Comparison of ENCODE assay signal across 22 cellular contexts in the genomic region with DNA sequence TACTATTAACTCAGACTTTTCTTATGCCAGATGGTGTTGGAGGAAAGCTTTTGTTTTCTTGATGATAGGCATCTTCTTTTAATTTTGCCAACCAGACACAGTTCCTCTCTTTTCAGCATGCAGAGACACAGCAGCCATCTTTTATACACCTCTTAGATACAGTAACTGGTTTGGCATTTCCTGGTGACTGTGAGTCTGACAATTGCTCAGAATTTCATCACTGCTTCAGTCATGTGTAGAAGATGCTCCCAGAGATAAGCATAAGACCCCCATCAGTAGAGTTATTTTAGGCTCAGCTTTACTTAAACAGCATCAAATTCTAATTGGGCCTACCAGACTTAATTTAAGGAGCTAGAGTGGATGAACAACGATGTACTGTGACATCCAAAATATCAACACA.
A peak's percentile ranks its signal among the peaks of the same experiment; 100 is the strongest.
DNase-seq lines count a peak whose midpoint lies in the region; ATAC-seq, FAIRE-seq and TF ChIP-seq lines count a peak whose summit lies in the region.
"Had no signal": no experiment of that assay in that cellular context is flagged by ENCODE, and none has a peak within 500 bp of the region (broad histone marks: within the 10 kb centered on the region; RNA-seq: fewer than 3 reads in every experiment).

No MANE protein-coding gene starts in this region.

- H3K36me3 ChIP-seq in BJ (ENCODE audit: control insufficient read depth, insufficient read depth, low read length) (no peaks in the 10 kb centered on the region), mesenchymal stem cell (ENCODE audit: control insufficient read depth in 1 of 2, insufficient read depth in 2 of 2, low read depth in 1 of 2, low read length in 2 of 2) (no peaks in the 10 kb centered on the region)

- CTCF ChIA-PET in BJ (lab: Yijun Ruan, JAX): no interaction called here

- H2BK12ac ChIP-seq in mesenchymal stem cell (ENCODE audit: low read length in 2 of 2): no peak overlapping the region

- H3K14ac ChIP-seq in mesenchymal stem cell (ENCODE audit: low read length in 2 of 2): no peak overlapping the region

- TF ChIP-seq CTCF in BJ (IDR thresholded peaks at IDR 0.05; ENCODE audit: insufficient read depth, low read depth, low read length) (no peak), epithelial cell of esophagus (IDR thresholded peaks at IDR 0.05; ENCODE audit: insufficient read depth, low read depth, low read length, missing control alignments) (no peak)

- no peak overlapping the region for H3K4me2 ChIP-seq in mesenchymal stem cell (ENCODE audit: low read length, poor library complexity, severe bottlenecking)

- H2AK5ac ChIP-seq in mesenchymal stem cell (ENCODE audit: low read length, severe bottlenecking): no peak overlapping the region

- DNase-seq in BJ (ENCODE audit: low read depth): peak; percentile 32
- peak; percentile 5 for DNase-seq in HTR-8/SVneo (ENCODE audit: insufficient read length, low spot score)
- peak; percentile 30 for DNase-seq in epithelial cell of esophagus (ENCODE audit: low read depth)
- peak; percentile 40 for DNase-seq in mesenchymal stem cell
- no peak for DNase-seq in hepatic stellate cell (ENCODE audit: low spot score)
- DNase-seq in DMS53 (lab: John Stamatoyannopoulos, UW): no peak
- DNase-seq: activated CD4-positive, alpha-beta T cell treated with anti-CD3 and anti-CD28 coated beads, Interleukin-2, amount 50 U/mL, for 1 hour; activated gamma-delta T cell; cortex of kidney; NCI-H187; NCI-H226; nephron progenitor cell; posterior cingulate gyrus; stimulated activated CD4-positive, alpha-beta T cell treated with anti-CD3 and anti-CD28 coated beads, Interleukin-2, amount 100 ng/mL, for 24 hours; stimulated activated naive B cell treated with anti-CD40 and anti-IgM and Interleukin-4, amounts not matched to agents 10 μg/mL and 1 μg/mL and 100 μg/mL, for 72 hours; testis had no signal

- no peak overlapping the region for H3K27ac ChIP-seq in mesenchymal stem cell (ENCODE audit: low read length, poor library complexity, severe bottlenecking)
- H3K27ac ChIP-seq: skin epidermis, testis, VCaP had no signal

- no peaks in the 10 kb centered on the region for H3K4me1 ChIP-seq in mesenchymal stem cell (ENCODE audit: control insufficient read depth, insufficient read depth, low read depth, low read length)
- H3K4me1 ChIP-seq: testis had no signal

- no CpG with 5 or more reads among the region's 1 CpG for WGBS in mesenchymal stem cell

- no peak overlapping the region for H2BK15ac ChIP-seq in mesenchymal stem cell (ENCODE audit: low read depth, poor library complexity, severe bottlenecking)

- H3K9ac ChIP-seq in mesenchymal stem cell (ENCODE audit: low read length): no peak overlapping the region

- no peak overlapping the region for H2BK5ac ChIP-seq in mesenchymal stem cell (ENCODE audit: low read depth, low read length, poor library complexity, severe bottlenecking)

- H3K4ac ChIP-seq in mesenchymal stem cell (ENCODE audit: low read depth in 1 of 2, low read length in 2 of 2): no peak overlapping the region

- no peaks in the 10 kb centered on the region for H3K79me1 ChIP-seq in mesenchymal stem cell (replicated peaks; ENCODE audit: low read length, poor library complexity, severe bottlenecking)

- no peak for FAIRE-seq in HTR-8/SVneo (lab: Jason Lieb, UNC)
- FAIRE-seq: H1 had no signal

- no peak overlapping the region for H3K23ac ChIP-seq in mesenchymal stem cell (ENCODE audit: low read length in 2 of 2)

- no peaks in the 10 kb centered on the region for H3K27me3 ChIP-seq in BJ (ENCODE audit: control insufficient read depth, insufficient read depth, low read length)
- H3K27me3 ChIP-seq in mesenchymal stem cell (ENCODE audit: control insufficient read depth in 1 of 2, insufficient read depth in 1 of 2, low read length in 2 of 2): no peaks in the 10 kb centered on the region
- H3K27me3 ChIP-seq: testis had no signal

- no peak overlapping the region for H4K8ac ChIP-seq in mesenchymal stem cell (ENCODE audit: low read length)

- H3K9me3 ChIP-seq in mesenchymal stem cell (ENCODE audit: control insufficient read depth, low read length): peaks cover 5% of the 10 kb centered on the region
- H3K9me3 ChIP-seq: testis had no signal

- no peak overlapping the region for H2AFZ ChIP-seq in mesenchymal stem cell (ENCODE audit: low read depth, low read length)

- H3K18ac ChIP-seq in mesenchymal stem cell (ENCODE audit: low read depth in 1 of 2, low read length in 2 of 2): no peak overlapping the region

- no peak overlapping the region for H2BK120ac ChIP-seq in mesenchymal stem cell (ENCODE audit: low read depth, low read length)

- H4K91ac ChIP-seq in mesenchymal stem cell (ENCODE audit: low read length): no peak overlapping the region

- H3K4me3 ChIP-seq in BJ (ENCODE audit: low read depth, low read length) (no peak overlapping the region), epithelial cell of esophagus (ENCODE audit: low read length) (no peak overlapping the region), mesenchymal stem cell (ENCODE audit: insufficient read depth in 1 of 2, low read depth in 1 of 2, low read length in 2 of 2) (no peak overlapping the region)
- H3K4me3 ChIP-seq: skin epidermis, testis had no signal

- POLR2A ChIA-PET in BJ (lab: Charles Lee): no interaction called here

- ATAC-seq in GM19463 (IDR thresholded peaks at IDR 0.05; ENCODE audit: unreplicated experiment): no peak
- no peak for ATAC-seq in GM21360 (IDR thresholded peaks at IDR 0.05; ENCODE audit: unreplicated experiment)
- ATAC-seq: left lobe of liver; stimulated activated naive B cell treated with anti-CD40 and anti-IgM and Interleukin-4, amounts not matched to agents 10 μg/mL and 1 μg/mL and 100 μg/mL, for 72 hours had no signal

Comparison
In these comparisons a context has a peak if more than half of its experiments do, and no peak if none do; other contexts are left out.
1. DNase-seq: peak in BJ (single experiment), HTR-8/SVneo (single experiment), epithelial cell of esophagus (single experiment) and mesenchymal stem cell (single experiment); none in hepatic stellate cell (single experiment) and DMS53 (single experiment).